1 cellular context compared by ENCODE assay signal in genomic region chr9:132239999-132240859, GRCh38.
TF ChIP-seq lines count a peak whose summit lies in the region.

No MANE protein-coding gene starts in this region.

TF ChIP-seq in A549, 52 proteins besides CTCF, POLR2A, EP300 and RAD21 (continued from another document):
- TF ChIP-seq RCOR1 (IDR thresholded peaks at IDR 0.05; ENCODE audit: low read depth, low read length) (no peak), USF2 (IDR thresholded peaks at IDR 0.05) (no peak), CHD4 (IDR thresholded peaks at IDR 0.05; ENCODE audit: borderline replicate concordance) (no peak), ATOH8 (CRISPR knock-in tag; IDR thresholded peaks at IDR 0.05; ENCODE audit: low read depth) (no peak), MAFK (IDR thresholded peaks at IDR 0.05; ENCODE audit: partially characterized antibody) (no peak), ZSCAN20 (CRISPR knock-in tag; IDR thresholded peaks at IDR 0.05) (no peak), BCL3 (IDR thresholded peaks at IDR 0.05) (no peak), GATA3 (IDR thresholded peaks at IDR 0.05; ENCODE audit: borderline replicate concordance) (no peak), ZC3H11A (IDR thresholded peaks at IDR 0.05) (no peak), HOXB5 (CRISPR knock-in tag; IDR thresholded peaks at IDR 0.05) (no peak), EHF (CRISPR knock-in tag; IDR thresholded peaks at IDR 0.05) (no peak), ZNF302 (CRISPR knock-in tag; IDR thresholded peaks at IDR 0.05) (no peak)
TF ChIP-seq in A549: peak in this region for 0.
